Comparison of ENCODE assay signal across 10 cellular contexts in the genomic region with DNA sequence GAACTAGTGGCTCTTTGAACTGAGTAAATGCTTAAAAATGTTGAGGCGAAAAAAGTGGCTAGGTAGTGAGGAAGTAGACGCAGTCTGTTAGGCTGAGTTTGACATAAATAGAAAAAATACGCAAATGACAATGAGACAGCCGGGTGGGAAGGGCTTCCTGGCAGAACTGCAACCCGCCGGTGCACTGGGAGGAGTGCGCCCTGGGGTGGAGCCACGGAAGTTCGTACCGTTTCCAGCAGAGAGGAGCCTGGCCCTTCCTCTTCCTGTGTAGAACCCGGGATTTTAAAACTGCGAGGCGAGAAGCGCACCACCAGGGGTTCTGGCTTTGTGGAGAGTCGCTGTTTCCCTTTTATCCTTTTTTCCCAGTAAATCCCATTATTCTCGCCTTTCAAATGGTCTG.
DNase-seq lines count a peak whose midpoint lies in the region; ATAC-seq and TF ChIP-seq lines count a peak whose summit lies in the region.
"Had no signal": no experiment of that assay in that cellular context is flagged by ENCODE, and none has a peak within 500 bp of the region (broad histone marks: within the 10 kb centered on the region; RNA-seq: fewer than 3 reads in every experiment).

No MANE protein-coding gene starts in this region.

- H3K4me3 ChIP-seq in HUES6 (ENCODE audit: low read depth, low read length) (peak overlapping the region; percentile 49), left ventricle myocardium inferior (peak overlapping the region; percentile 41), tibial nerve (no peak overlapping the region)

- TF ChIP-seq EP300 in tibial nerve (IDR thresholded peaks at IDR 0.05): no peak

- peak overlapping the region; percentile 49 for H3K9ac ChIP-seq in HUES6 (ENCODE audit: low read length)

- WGBS in tibial nerve, 2 donors: 50 to 61% methylated on average over 15 of the region's 16 CpGs

- DNase-seq in ELR (ENCODE audit: low read depth) (peak; percentile 92), left ventricle myocardium inferior (peak; percentile 46), CD14-positive monocyte (ENCODE audit: low spot score) (no peak), tibial nerve (ENCODE audit: low spot score in 2 of 2) (no peak)
- no peak for DNase-seq in activated T-cell treated with anti-CD3 and anti-CD28 coated beads, Interleukin-2, amount 50 U/mL, for 1 hour
- DNase-seq in T-helper 2 cell treated with Interferon-gamma antibody and Interleukin-4, amounts not matched to agents 5 μg/mL and 100 μg/mL, for 36 hours (ENCODE audit: low spot score): no peak
- DNase-seq: CD4-positive, CD25-positive, alpha-beta regulatory T cell had no signal

- no peak for TF ChIP-seq POLR2A in tibial nerve (IDR thresholded peaks at IDR 0.05)

- TF ChIP-seq CTCF in left ventricle myocardium inferior (IDR thresholded peaks at IDR 0.05; ENCODE audit: borderline replicate concordance): peak; percentile 38
- TF ChIP-seq CTCF in CD14-positive monocyte (IDR thresholded peaks at IDR 0.05): no peak
- no peak for TF ChIP-seq CTCF in tibial nerve (IDR thresholded peaks at IDR 0.05)

- no peaks in the 10 kb centered on the region for H3K4me1 Mint-ChIP-seq in CD14-positive monocyte
- no peaks in the 10 kb centered on the region for H3K4me1 Mint-ChIP-seq in T-helper 2 cell treated with Interferon-gamma antibody and Interleukin-4, amounts not matched to agents 5 μg/mL and 100 μg/mL, for 36 hours (ENCODE audit: low read depth)
- H3K4me1 Mint-ChIP-seq: CD4-positive, CD25-positive, alpha-beta regulatory T cell had no signal

- peaks cover 2 to 12% (median 3%) of the 10 kb centered on the region in 7 donors for H3K9me3 Mint-ChIP-seq in CD14-positive monocyte
- H3K9me3 Mint-ChIP-seq in T-helper 2 cell treated with Interferon-gamma antibody and Interleukin-4, amounts not matched to agents 5 μg/mL and 100 μg/mL, for 36 hours: no peaks in the 10 kb centered on the region
- H3K9me3 Mint-ChIP-seq: T-helper 1 cell treated with Interleukin-12 subunit alpha and Interleukin-12 subunit beta and Interleukin-4 antibody, amounts not matched to agents 30 μg/mL and 1 μg/mL, for 36 hours had no signal

- ATAC-seq in GM21528 (IDR thresholded peaks at IDR 0.05; ENCODE audit: low FRiP score, unreplicated experiment): peak; percentile 93

- no peaks in the 10 kb centered on the region for H3K36me3 Mint-ChIP-seq in CD14-positive monocyte
- H3K36me3 Mint-ChIP-seq in T-helper 2 cell treated with Interferon-gamma antibody and Interleukin-4, amounts not matched to agents 5 μg/mL and 100 μg/mL, for 36 hours (ENCODE audit: low read depth): no peaks in the 10 kb centered on the region
- H3K36me3 Mint-ChIP-seq: CD4-positive, CD25-positive, alpha-beta regulatory T cell had no signal

- H3K27ac ChIP-seq in HUES6 (ENCODE audit: low read depth, low read length) (peak overlapping the region; percentile 60; the same call in 1 of the 2 replicates), left ventricle myocardium inferior (replicated peaks) (peak overlapping the region; percentile 79), tibial nerve (no peak overlapping the region)

- H3K4me3 Mint-ChIP-seq in CD14-positive monocyte: peak overlapping the region in 1 of 2 donors; percentile 11
- no peak overlapping the region for H3K4me3 Mint-ChIP-seq in T-helper 2 cell treated with Interferon-gamma antibody and Interleukin-4, amounts not matched to agents 5 μg/mL and 100 μg/mL, for 36 hours
- H3K4me3 Mint-ChIP-seq: CD4-positive, CD25-positive, alpha-beta regulatory T cell; T-helper 1 cell treated with Interleukin-12 subunit alpha and Interleukin-12 subunit beta and Interleukin-4 antibody, amounts not matched to agents 30 μg/mL and 1 μg/mL, for 36 hours had no signal

- peaks cover 0 to 2% (median 0%) of the 10 kb centered on the region in 3 donors for H3K27me3 Mint-ChIP-seq in CD14-positive monocyte (ENCODE audit: low read depth in 3 of 3)
- H3K27me3 Mint-ChIP-seq in T-helper 2 cell treated with Interferon-gamma antibody and Interleukin-4, amounts not matched to agents 5 μg/mL and 100 μg/mL, for 36 hours (ENCODE audit: low read depth): no peaks in the 10 kb centered on the region
- H3K27me3 Mint-ChIP-seq: CD4-positive, CD25-positive, alpha-beta regulatory T cell had no signal

- H3K4me1 ChIP-seq in HUES6 (ENCODE audit: control insufficient read depth, insufficient read depth, low read length) (peaks cover 23% of the 10 kb centered on the region; the same call in 1 of the 2 replicates), left ventricle myocardium inferior (no peaks in the 10 kb centered on the region), tibial nerve (no peaks in the 10 kb centered on the region)

- H3K27me3 ChIP-seq in HUES6 (ENCODE audit: control insufficient read depth, insufficient read depth, low read length): no peaks in the 10 kb centered on the region
- H3K27me3 ChIP-seq in left ventricle myocardium inferior (ENCODE audit: low read depth): no peaks in the 10 kb centered on the region
- no peaks in the 10 kb centered on the region for H3K27me3 ChIP-seq in tibial nerve

- no peaks in the 10 kb centered on the region for H3K9me3 ChIP-seq in HUES6 (ENCODE audit: control insufficient read depth, insufficient read depth, low read depth, low read length)
- H3K9me3 ChIP-seq in left ventricle myocardium inferior (replicated peaks): no peaks in the 10 kb centered on the region
- no peaks in the 10 kb centered on the region for H3K9me3 ChIP-seq in tibial nerve

- H3K36me3 ChIP-seq in HUES6 (ENCODE audit: control insufficient read depth, insufficient read depth, low read length) (no peaks in the 10 kb centered on the region), left ventricle myocardium inferior (no peaks in the 10 kb centered on the region), tibial nerve (no peaks in the 10 kb centered on the region)

- intact Hi-C loops in left ventricle myocardium inferior (cut with micrococcal nuclease): no loop called here
- intact Hi-C loops in CD14-positive monocyte (cut with micrococcal nuclease): no loop called here

- no peak overlapping the region for H3K27ac Mint-ChIP-seq in CD14-positive monocyte
- H3K27ac Mint-ChIP-seq in T-helper 2 cell treated with Interferon-gamma antibody and Interleukin-4, amounts not matched to agents 5 μg/mL and 100 μg/mL, for 36 hours: no peak overlapping the region
- H3K27ac Mint-ChIP-seq: T-helper 1 cell treated with Interleukin-12 subunit alpha and Interleukin-12 subunit beta and Interleukin-4 antibody, amounts not matched to agents 30 μg/mL and 1 μg/mL, for 36 hours had no signal

Comparison
In these comparisons a context has a peak if more than half of its experiments do, and no peak if none do; other contexts are left out.
1. DNase-seq: peak in ELR (single experiment) and left ventricle myocardium inferior (single experiment); none in CD14-positive monocyte (single experiment), tibial nerve (0 of 2), activated T-cell treated with anti-CD3 and anti-CD28 coated beads, Interleukin-2, amount 50 U/mL, for 1 hour (single experiment) and T-helper 2 cell treated with Interferon-gamma antibody and Interleukin-4, amounts not matched to agents 5 μg/mL and 100 μg/mL, for 36 hours (single experiment).
2. H3K27ac ChIP-seq: peak in HUES6 (single experiment) and left ventricle myocardium inferior (single experiment); none in tibial nerve (0 of 4).
3. H3K4me3 ChIP-seq: peak in HUES6 (single experiment) and left ventricle myocardium inferior (single experiment); none in tibial nerve (0 of 4).